21 cellular contexts compared by ENCODE assay signal in genomic region chr7:142754681-142755575, GRCh38. TPM values are rescaled to one million over a fixed set of nuclear protein-coding genes. Genes with fewer than 3 reads are reported as not detected.
"Had no signal": no experiment of that assay in that cellular context is flagged by ENCODE, and none has a peak within 500 bp of the region (broad histone marks: within the 10 kb centered on the region; RNA-seq: fewer than 3 reads in every experiment).

No MANE protein-coding gene starts in this region.

- H3K27ac ChIP-seq: heart right ventricle, left ventricle myocardium inferior, psoas muscle, VCaP had no signal

- H3K9me3 ChIP-seq: esophagus squamous epithelium, left ventricle myocardium inferior, psoas muscle had no signal

- H3K4me1 ChIP-seq: esophagus squamous epithelium, heart right ventricle, left ventricle myocardium inferior, psoas muscle had no signal

- H3K27me3 ChIP-seq: esophagus squamous epithelium, heart right ventricle had no signal

- H3K4me3 ChIP-seq: esophagus squamous epithelium, heart right ventricle, left ventricle myocardium inferior, psoas muscle had no signal

- DNase-seq: activated CD4-positive, alpha-beta T cell treated with anti-CD3 and anti-CD28 coated beads for 4 hours; activated CD8-positive, alpha-beta memory T cell treated with anti-CD3 and anti-CD28 coated beads, Interleukin-2, amount 50 U/mL, for 4 hours; activated CD8-positive, alpha-beta T cell treated with anti-CD3 and anti-CD28 coated beads for 36 hours; activated naive CD8-positive, alpha-beta T cell treated with anti-CD3 and anti-CD28 coated beads, Interleukin-2, amount 50 U/mL, for 24 hours; activated T-cell treated with anti-CD3 and anti-CD28 coated beads, Interleukin-2, amount 50 U/mL, for 72 hours; central memory CD4-positive, alpha-beta T cell; endodermal cell; esophagus squamous epithelium; foreskin melanocyte; heart right ventricle; left ventricle myocardium inferior; mesenchymal stem cell; nucleus accumbens; psoas muscle; stimulated activated CD4-positive, alpha-beta T cell treated with anti-CD3 and anti-CD28 coated beads, Interleukin-2, amount 100 ng/mL, for 24 hours; stimulated activated naive CD4-positive, alpha-beta T cell; T-helper 1 cell; trophoblast cell had no signal

- ATAC-seq: activated CD8-positive, alpha-beta T cell treated with anti-CD3 and anti-CD28 coated beads for 36 hours; activated naive CD8-positive, alpha-beta T cell treated with anti-CD3 and anti-CD28 coated beads, Interleukin-2, amount 50 U/mL, for 24 hours; activated T-cell treated with anti-CD3 and anti-CD28 coated beads, Interleukin-2, amount 50 U/mL, for 72 hours; heart right ventricle; natural killer cell treated with Interleukin-12 subunit alpha and Interleukin-12 subunit beta and Interleukin-15 and Interleukin-18, amount 100 ng/mL, for 72 hours; psoas muscle; sciatic nerve had no signal

- H3K36me3 ChIP-seq: esophagus squamous epithelium, heart right ventricle, left ventricle myocardium inferior had no signal

RNA-seq across cellular contexts. Expression of gene PRSS1, which starts 5.7 kb away (rescaled TPM):
- total RNA-seq: activated CD8-positive, alpha-beta T cell treated with anti-CD3 and anti-CD28 coated beads for 36 hours; activated T-cell treated with anti-CD3 and anti-CD28 coated beads, Interleukin-2, amount 50 U/mL, for 72 hours; esophagus squamous epithelium; left ventricle myocardium inferior; natural killer cell treated with Interleukin-12 subunit alpha and Interleukin-12 subunit beta and Interleukin-15 and Interleukin-18, amount 100 ng/mL, for 72 hours had no signal

RNA-seq across cellular contexts. Expression of gene PRSS2, which starts 15.8 kb away (rescaled TPM):
- total RNA-seq: activated CD8-positive, alpha-beta T cell treated with anti-CD3 and anti-CD28 coated beads for 36 hours; activated T-cell treated with anti-CD3 and anti-CD28 coated beads, Interleukin-2, amount 50 U/mL, for 72 hours; esophagus squamous epithelium; left ventricle myocardium inferior had no signal
